In the genomic region with DNA sequence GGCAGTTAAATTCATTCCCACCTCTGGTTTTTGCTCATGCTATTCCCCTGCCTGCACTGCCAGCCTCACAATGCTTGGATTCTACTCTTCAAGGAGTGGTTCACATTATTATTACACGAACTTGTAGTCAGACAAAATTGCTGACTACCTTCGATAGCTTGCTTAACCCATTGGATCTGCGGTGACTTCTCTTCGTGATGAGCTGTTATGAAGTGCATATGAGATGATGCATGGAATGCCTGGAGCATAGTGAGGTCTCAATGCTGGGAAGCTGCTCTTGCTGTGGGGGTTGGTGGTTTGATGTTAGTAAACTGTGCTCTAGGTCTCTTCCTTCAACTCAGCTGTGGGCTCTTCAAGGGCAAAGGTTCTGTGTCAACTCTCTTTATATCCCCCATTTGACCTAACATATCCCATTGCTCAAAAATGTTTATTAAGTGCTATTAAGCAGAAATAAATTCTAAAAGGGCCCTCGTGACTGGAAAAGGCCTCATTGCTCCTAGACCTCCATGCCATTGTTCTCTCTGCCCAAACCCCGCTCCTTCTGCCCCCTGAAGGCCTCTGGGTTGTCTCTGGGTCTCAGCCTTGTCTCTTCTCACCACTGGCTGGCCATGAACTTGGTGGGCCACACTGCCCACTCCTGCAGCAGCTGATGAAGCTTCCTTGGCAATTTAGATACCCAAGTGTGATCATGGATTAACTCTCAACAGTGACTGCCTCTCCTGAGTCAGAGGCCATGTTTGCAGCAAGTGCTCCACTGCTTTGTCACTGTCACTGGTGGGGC, we compare ENCODE assay signal across 28 cellular contexts. TPM values are rescaled to one million over a fixed set of nuclear protein-coding genes. Genes with fewer than 3 reads are reported as not detected.
DNase-seq lines count a peak whose midpoint lies in the region; ATAC-seq and TF ChIP-seq lines count a peak whose summit lies in the region.
"Had no signal": no experiment of that assay in that cellular context is flagged by ENCODE, and none has a peak within 500 bp of the region (broad histone marks: within the 10 kb centered on the region; RNA-seq: fewer than 3 reads in every experiment).

No MANE protein-coding gene starts in this region.

- no peak overlapping the region for H2AFZ ChIP-seq in GM23248

- H3K4me1 Mint-ChIP-seq in naive thymus-derived CD8-positive, alpha-beta T cell: peaks cover 3 to 5% (median 4%) of the 10 kb centered on the region in 4 donors

- H3F3A ChIP-seq in GM23248 (ENCODE audit: insufficient read depth): no peaks in the 10 kb centered on the region

- peaks cover 4% of the 10 kb centered on the region; the same call in 1 of the 2 replicates for H3K4me1 ChIP-seq in GM23248 (ENCODE audit: insufficient read depth)

- no peaks in the 10 kb centered on the region for H3K36me3 Mint-ChIP-seq in naive thymus-derived CD8-positive, alpha-beta T cell
- H3K36me3 Mint-ChIP-seq: CD4-positive, alpha-beta memory T cell; stimulated activated naive B cell treated with anti-CD40 and anti-IgM and Interleukin-4, amounts not matched to agents 10 μg/mL and 1 μg/mL and 100 μg/mL, for 72 hours had no signal

- WGBS in GM23248 (ENCODE audit: low coverage in 1 of 2, low lambda C conversion rate in 2 of 2, missing lambda C conversion rate in 2 of 2), 2 experiments: 56 to 62% methylated on average over 6 of the region's 6 CpGs

- no peaks in the 10 kb centered on the region for H3K9me3 Mint-ChIP-seq in naive thymus-derived CD8-positive, alpha-beta T cell
- H3K9me3 Mint-ChIP-seq: activated T-cell treated with anti-CD3 and anti-CD28 coated beads, Interleukin-2, amount 50 U/mL, for 24 hours; CD4-positive, alpha-beta memory T cell; nephron progenitor cell; stimulated activated naive B cell treated with anti-CD40 and anti-IgM and Interleukin-4, amounts not matched to agents 10 μg/mL and 1 μg/mL and 100 μg/mL, for 72 hours had no signal

- TF ChIP-seq CTCF in AG10803 (conservative IDR thresholded peaks at IDR 0.05; ENCODE audit: low read length) (no peak), choroid plexus epithelial cell (conservative IDR thresholded peaks at IDR 0.05; ENCODE audit: low read depth, low read length) (no peak)

- no peak for ATAC-seq in left lobe of liver
- ATAC-seq in naive thymus-derived CD8-positive, alpha-beta T cell: no peak
- ATAC-seq: activated CD4-positive, alpha-beta T cell treated with anti-CD3 and anti-CD28 coated beads for 36 hours; activated CD8-positive, alpha-beta T cell treated with anti-CD3 and anti-CD28 coated beads, Interleukin-2, amount 10 ng/mL, durations not matched to agents 7 days and 5 days; HepG2; right lobe of liver; SK-N-SH treated with all-trans-retinoic acid at 6 μM for 48 hours; stimulated activated naive B cell treated with anti-CD40 and anti-IgM and Interleukin-4, amounts not matched to agents 10 μg/mL and 1 μg/mL and 100 μg/mL, for 72 hours had no signal

- H3K27ac Mint-ChIP-seq in naive thymus-derived CD8-positive, alpha-beta T cell: no peak overlapping the region
- H3K27ac Mint-ChIP-seq: activated CD4-positive, alpha-beta T cell treated with anti-CD3 and anti-CD28 coated beads for 36 hours; activated CD8-positive, alpha-beta T cell treated with anti-CD3 and anti-CD28 coated beads, Interleukin-2, amount 10 ng/mL, durations not matched to agents 7 days and 5 days; activated T-cell treated with anti-CD3 and anti-CD28 coated beads, Interleukin-2, amount 50 U/mL, for 24 hours; CD4-positive, alpha-beta memory T cell; nephron progenitor cell; stimulated activated naive B cell treated with anti-CD40 and anti-IgM and Interleukin-4, amounts not matched to agents 10 μg/mL and 1 μg/mL and 100 μg/mL, for 72 hours had no signal

- H3K9ac ChIP-seq in GM23248: no peak overlapping the region

- H3K27ac ChIP-seq in GM23248: peak overlapping the region; percentile 38
- H3K27ac ChIP-seq: HL-60, right lobe of liver, suprapubic skin had no signal

- no peaks in the 10 kb centered on the region for H3K27me3 ChIP-seq in GM23248 (replicated peaks; ENCODE audit: insufficient read depth)
- H3K27me3 ChIP-seq: right lobe of liver had no signal

- H3K4me2 ChIP-seq in GM23248 (ENCODE audit: unreplicated experiment): no peak overlapping the region

- no peak overlapping the region for H3K4me3 ChIP-seq in AG10803 (ENCODE audit: low read length)
- H3K4me3 ChIP-seq in GM23248: no peak overlapping the region
- H3K4me3 ChIP-seq in choroid plexus epithelial cell (ENCODE audit: low read depth, low read length): no peak overlapping the region
- H3K4me3 ChIP-seq: right lobe of liver, suprapubic skin had no signal

- H3K27me3 Mint-ChIP-seq in naive thymus-derived CD8-positive, alpha-beta T cell: peaks cover 6 to 35% (median 23%) of the 10 kb centered on the region in 5 donors

- H3K9me2 ChIP-seq in GM23248 (ENCODE audit: insufficient read depth): no peaks in the 10 kb centered on the region

- in situ Hi-C loops in GM23248 (cut with MboI): no loop called here

- POLR2A ChIA-PET in naive thymus-derived CD8-positive, alpha-beta T cell (lab: Charles Lee): no interaction called here

- H4K20me1 ChIP-seq in GM23248 (ENCODE audit: insufficient read depth): no peaks in the 10 kb centered on the region

- H3K9me3 ChIP-seq in GM23248 (ENCODE audit: low read depth): no peaks in the 10 kb centered on the region
- H3K9me3 ChIP-seq: right lobe of liver, suprapubic skin had no signal

- no peaks in the 10 kb centered on the region for H3K36me3 ChIP-seq in GM23248 (ENCODE audit: low read depth)
- H3K36me3 ChIP-seq: right lobe of liver, suprapubic skin had no signal

- H3K4me3 Mint-ChIP-seq in naive thymus-derived CD8-positive, alpha-beta T cell: no peak overlapping the region
- H3K4me3 Mint-ChIP-seq: activated CD4-positive, alpha-beta T cell treated with anti-CD3 and anti-CD28 coated beads for 36 hours; activated CD8-positive, alpha-beta T cell treated with anti-CD3 and anti-CD28 coated beads, Interleukin-2, amount 10 ng/mL, durations not matched to agents 7 days and 5 days; activated T-cell treated with anti-CD3 and anti-CD28 coated beads, Interleukin-2, amount 50 U/mL, for 24 hours; CD4-positive, alpha-beta memory T cell; nephron progenitor cell; stimulated activated naive B cell treated with anti-CD40 and anti-IgM and Interleukin-4, amounts not matched to agents 10 μg/mL and 1 μg/mL and 100 μg/mL, for 72 hours had no signal

- DNase-seq in AG10803 (ENCODE audit: low read depth): peak; percentile 46
- peak; percentile 80 for DNase-seq in GM23248
- peak; percentile 29 for DNase-seq in choroid plexus epithelial cell (ENCODE audit: low read depth)
- peak; percentile 9 for DNase-seq in non-pigmented ciliary epithelial cell (ENCODE audit: low read depth)
- DNase-seq in left lobe of liver (ENCODE audit: low spot score): no peak
- DNase-seq in naive thymus-derived CD8-positive, alpha-beta T cell: no peak
- DNase-seq in SIG-M5 (lab: John Stamatoyannopoulos, UW): no peak
- DNase-seq in cerebellum (ENCODE audit: low spot score): no peak
- DNase-seq: activated CD4-positive, alpha-beta T cell treated with anti-CD3 and anti-CD28 coated beads for 36 hours; activated CD8-positive, alpha-beta T cell treated with anti-CD3 and anti-CD28 coated beads, Interleukin-2, amount 10 ng/mL, durations not matched to agents 7 days and 5 days; activated gamma-delta T cell treated with Interleukin-2 at 50 U/mL for 16 hours; activated T-cell treated with anti-CD3 and anti-CD28 coated beads, Interleukin-2, amount 50 U/mL, for 24 hours; CD4-positive, alpha-beta memory T cell; DMS 273 treated with DMSO at 0.1 percent for 48 hours; glutamatergic neuron; Kasumi-1; NCI-H146; nephron progenitor cell; right lobe of liver; stimulated activated CD4-positive, alpha-beta T cell treated with anti-CD3 and anti-CD28 coated beads, Interleukin-15, amount 100 ng/mL, for 24 hours; stimulated activated naive B cell treated with anti-CD40 and anti-IgM and Interleukin-4, amounts not matched to agents 10 μg/mL and 1 μg/mL and 100 μg/mL, for 72 hours; T-helper 2 cell had no signal

- H3K79me2 ChIP-seq in GM23248 (ENCODE audit: insufficient read depth): no peaks in the 10 kb centered on the region

RNA-seq across cellular contexts. Expression of a gene that starts 4.5 kb away (rescaled TPM):
- 0.22 and 0.63 TPM in 2 replicates for total RNA-seq in GM23248 (2014; rRNA removed; shearing (Covaris generic))
- polyA plus RNA-seq in GM23248 (2016; fragmentation: Nextera tagmentation; extraction: Ambion mirVana): 4.3 and 4.8 TPM in 2 replicates
- 7.4 TPM for total RNA-seq in left lobe of liver
- total RNA-seq in naive thymus-derived CD8-positive, alpha-beta T cell: not detected
- not detected for polyA plus RNA-seq in naive thymus-derived CD8-positive, alpha-beta T cell
- 4.4 TPM for total RNA-seq in cerebellum
- total RNA-seq: activated CD4-positive, alpha-beta T cell treated with anti-CD3 and anti-CD28 coated beads for 36 hours; activated CD8-positive, alpha-beta T cell treated with anti-CD3 and anti-CD28 coated beads, Interleukin-2, amount 10 ng/mL, durations not matched to agents 7 days and 5 days; CD4-positive, alpha-beta memory T cell; G401; HepG2; NCI-H460 had no signal
- polyA plus RNA-seq: CD4-positive, alpha-beta memory T cell had no signal

Comparison
In these comparisons a context has a peak if more than half of its experiments do, and no peak if none do; other contexts are left out.
1. DNase-seq: peak in AG10803 (single experiment), GM23248 (single experiment), choroid plexus epithelial cell (single experiment) and non-pigmented ciliary epithelial cell (single experiment); none in left lobe of liver (single experiment), naive thymus-derived CD8-positive, alpha-beta T cell (0 of 10), SIG-M5 (single experiment) and cerebellum (single experiment).